7 cellular contexts compared by ENCODE assay signal in genomic region chr3:49684453-49684852, GRCh38. TPM values are rescaled to one million over a fixed set of nuclear protein-coding genes. Genes with fewer than 3 reads are reported as not detected.
A peak's percentile ranks its signal among the peaks of the same experiment; 100 is the strongest.
DNase-seq lines count a peak whose midpoint lies in the region; ATAC-seq and TF ChIP-seq lines count a peak whose summit lies in the region.
"Not testable (repeated sequence)": the region's sequence is repeated elsewhere in the genome, so short reads cannot be mapped to it uniquely, and the experiment has no call there.
"Had no signal": no experiment of that assay in that cellular context is flagged by ENCODE, and none has a peak within 500 bp of the region (broad histone marks: within the 10 kb centered on the region; RNA-seq: fewer than 3 reads in every experiment).

No MANE protein-coding gene starts in this region.

- not testable (repeated sequence) for H4K91ac ChIP-seq in H9 (ENCODE audit: insufficient read length, low read depth, low read length)

- not testable (repeated sequence) for H3K9me3 Mint-ChIP-seq in H9, nephron

- not testable (repeated sequence) for ATAC-seq in right cardiac atrium

- not testable (repeated sequence) for H3K79me2 ChIP-seq in H9 (ENCODE audit: insufficient read depth, low read length)

- not testable (repeated sequence) for H3K9me3 ChIP-seq in H9 (ENCODE audit: control insufficient read depth, low read depth, low read length); right cardiac atrium (ENCODE audit: control insufficient read depth, low read length)

- peaks cover 17 to 45% (median 42%) of the 10 kb centered on the region in 3 experiments; a peak in 6 of 7 replicates for H3K36me3 Mint-ChIP-seq in H9 (ENCODE audit: insufficient read depth in 1 of 3, low read depth in 3 of 3)
- H3K36me3 Mint-ChIP-seq in nephron (ENCODE audit: low read depth), result not testable (repeated sequence)

- not testable (repeated sequence) for H3K23me2 ChIP-seq in H9 (ENCODE audit: insufficient read length, low read depth, low read length, poor library complexity, severe bottlenecking)

- not testable (repeated sequence) for H2AFZ ChIP-seq in H9 (ENCODE audit: low read length)

- no CpG with 5 or more reads among the region's 2 CpGs for WGBS in H9 (ENCODE audit: extremely low coverage, insufficient read length, low lambda C conversion rate)
- 87% methylated on average over 2 of the region's 2 CpGs for WGBS in right cardiac atrium

- H4K8ac ChIP-seq in H9 (replicated peaks; ENCODE audit: insufficient read length, low read depth, low read length), result not testable (repeated sequence)

- H3K9ac ChIP-seq in H9 (ENCODE audit: extremely low read depth, insufficient read length, low read length), result not testable (repeated sequence)

- not testable (repeated sequence) for H2BK12ac ChIP-seq in H9 (ENCODE audit: insufficient read length, low read depth, low read length)

- not testable (repeated sequence) for DNase-seq in H9; RWPE1 (ENCODE audit: low spot score)
- peak in 2 of 3 donors; percentile 19 to 35 for DNase-seq in right cardiac atrium

- not testable (repeated sequence) for H3K27ac Mint-ChIP-seq in H9, nephron

- H3K23ac ChIP-seq in H9 (ENCODE audit: insufficient read length, low read depth, low read length), result not testable (repeated sequence)

- H2AK5ac ChIP-seq in H9 (ENCODE audit: insufficient read length, low read length), result not testable (repeated sequence)

- H3K4me1 ChIP-seq in H9 (ENCODE audit: insufficient read depth, low read length); right cardiac atrium (ENCODE audit: control insufficient read depth, insufficient read depth, low read length): not testable (repeated sequence)

- H4K20me1 ChIP-seq in H9 (ENCODE audit: control insufficient read depth, insufficient read depth, insufficient read length), result not testable (repeated sequence)

- not testable (repeated sequence) for H3T11ph ChIP-seq in H9 (ENCODE audit: low read length)

- H3K27me3 ChIP-seq in H9 (ENCODE audit: insufficient read depth, low read length); right cardiac atrium (ENCODE audit: control insufficient read depth, insufficient read depth): not testable (repeated sequence)

- peak; percentile 18; the same call in 1 of the 3 replicates for TF ChIP-seq CTCF in H9 (conservative IDR thresholded peaks at IDR 0.05)
- TF ChIP-seq CTCF in RWPE1 (conservative IDR thresholded peaks at IDR 0.05; ENCODE audit: low read depth); nephron (IDR thresholded peaks at IDR 0.05; ENCODE audit: unreplicated experiment in 3 of 3): not testable (repeated sequence)

- not testable (repeated sequence) for H3K4me3 ChIP-seq in right cardiac atrium (ENCODE audit: low read length)

- H3K56ac ChIP-seq in H9 (ENCODE audit: insufficient read length, low read depth, low read length), result not testable (repeated sequence)

- not testable (repeated sequence) for H3K79me1 ChIP-seq in H9 (ENCODE audit: insufficient read depth, low read depth, low read length, poor library complexity, severe bottlenecking)

- H3K4me1 Mint-ChIP-seq in H9 (peaks cover 11 to 22% of the 10 kb centered on the region in 2 experiments), nephron (peaks cover 11% of the 10 kb centered on the region)

- intact Hi-C loops in right cardiac atrium (cut with DNase I), result not testable (repeated sequence)

- H3K27me3 Mint-ChIP-seq in H9 (ENCODE audit: low read depth); nephron (ENCODE audit: low read depth): not testable (repeated sequence)

- not testable (repeated sequence) for H4K5ac ChIP-seq in H9 (ENCODE audit: insufficient read length, low read depth, low read length)

- not testable (repeated sequence) for H2BK20ac ChIP-seq in H9 (ENCODE audit: low read depth, low read length, poor library complexity, severe bottlenecking)

- not testable (repeated sequence) for H2BK120ac ChIP-seq in H9 (ENCODE audit: low read depth, low read length, poor library complexity, severe bottlenecking)

- not testable (repeated sequence) for H3K4me3 Mint-ChIP-seq in H9
- H3K4me3 Mint-ChIP-seq in nephron, result peak overlapping the region in 2 of 3 experiments; percentile 29 to 39

- not testable (repeated sequence) for H2BK15ac ChIP-seq in H9 (ENCODE audit: low read depth, low read length)

- H3K4me2 ChIP-seq in H9 (ENCODE audit: insufficient read depth, insufficient read length, low read length), result not testable (repeated sequence)

- H3K18ac ChIP-seq in H9 (ENCODE audit: insufficient read length, low read depth, low read length), result not testable (repeated sequence)

- not testable (repeated sequence) for H3K14ac ChIP-seq in H9 (ENCODE audit: insufficient read depth, low read length)

- POLR2A ChIA-PET in RWPE1 (lab: Yijun Ruan, JAX; ENCODE audit: low non-redundant PET), result not testable (repeated sequence)

- H3K4ac ChIP-seq in H9 (ENCODE audit: low read depth, low read length), result not testable (repeated sequence)

- not testable (repeated sequence) for H2BK5ac ChIP-seq in H9 (ENCODE audit: insufficient read length, low read length)

- CTCF ChIA-PET in RWPE1 (lab: Yijun Ruan, JAX), result interaction anchor here (0.6 kb wide), 1 partner anchor 355 kb away, joined by 3 read pairs; no protein-coding TSS in a partner anchor

- not testable (repeated sequence) for H3K27ac ChIP-seq in H9 (ENCODE audit: insufficient read length, low read depth, low read length); right cardiac atrium (ENCODE audit: low read length)
- H3K27ac ChIP-seq in RWPE1, result peak overlapping the region; percentile 21

RNA-seq across cellular contexts. Expression of gene MST1, which starts 4.8 kb away (rescaled TPM):
- 8.9 and 9.3 TPM in 2 replicates for total RNA-seq in H9 (2021)
- 1 to 10 TPM; 3.5 to 7.5 (median 6.6) TPM for total RNA-seq in right cardiac atrium
- polyA plus RNA-seq in right cardiac atrium, result 6.2 TPM

RNA-seq across cellular contexts. Expression of gene RNF123, which starts 4.9 kb away (rescaled TPM):
- total RNA-seq in H9 (2021), result 39.9 and 40.6 TPM in 2 replicates
- 10 to 100 TPM; 36.6 to 44.6 (median 41.8) TPM for total RNA-seq in right cardiac atrium
- 24.4 TPM for polyA plus RNA-seq in right cardiac atrium

RNA-seq across cellular contexts. Expression of gene APEH, which starts 10.3 kb away (rescaled TPM):
- total RNA-seq in H9 (2021) (215 and 220 TPM in 2 replicates), right cardiac atrium (100 to 1,000 TPM in 1 of 4 donors, 10 to 100 TPM in 3; 75.7 to 110 (median 93.6) TPM)
- polyA plus RNA-seq in right cardiac atrium, result 37.4 TPM

RNA-seq across cellular contexts. Expression of gene AMIGO3, which starts 35.0 kb away (rescaled TPM):
- 3.0 and 3.8 TPM in 2 replicates for total RNA-seq in H9 (2021)
- under 1 TPM in 1 of 4 donors, not detected in 3; 0.09 TPM for total RNA-seq in right cardiac atrium
- 0.57 TPM for polyA plus RNA-seq in right cardiac atrium
- total RNA-seq: B cell, Caco-2 had no signal
- polyA plus RNA-seq: BJ had no signal

RNA-seq across cellular contexts. Expression of gene GMPPB, which starts 39.3 kb away (rescaled TPM):
- total RNA-seq in H9 (2021), result 29.1 and 31.1 TPM in 2 replicates
- total RNA-seq in right cardiac atrium, result 10 to 100 TPM; 12.6 to 34.7 (median 19.6) TPM
- polyA plus RNA-seq in right cardiac atrium, result 13.2 TPM
